Comparison of ENCODE assay signal across 10 cellular contexts in the genomic region with DNA sequence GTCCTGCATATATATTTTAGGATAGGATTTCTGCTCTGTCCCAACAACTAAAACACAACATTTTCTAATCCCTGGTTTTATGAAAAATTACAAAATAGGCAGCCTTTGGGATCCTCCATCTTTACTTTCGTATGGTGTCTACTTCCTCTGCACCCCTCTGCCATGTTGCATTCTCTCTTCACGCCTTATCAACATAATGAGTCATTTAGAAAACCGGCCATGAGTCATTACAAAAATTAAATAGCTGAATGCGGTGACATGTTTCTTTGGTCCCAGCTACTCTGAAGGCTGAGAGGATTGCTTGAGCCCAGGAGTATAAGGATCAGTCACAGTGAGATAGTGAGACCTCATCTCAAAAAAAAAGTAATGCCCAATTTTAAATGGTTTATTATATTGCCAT.
DNase-seq lines count a peak whose midpoint lies in the region; ATAC-seq and TF ChIP-seq lines count a peak whose summit lies in the region.
"Had no signal": no experiment of that assay in that cellular context is flagged by ENCODE, and none has a peak within 500 bp of the region (broad histone marks: within the 10 kb centered on the region; RNA-seq: fewer than 3 reads in every experiment).

No MANE protein-coding gene starts in this region.

- no peaks in the 10 kb centered on the region for H3K36me3 ChIP-seq in PC-9 (ENCODE audit: low read depth)

- no peak overlapping the region for H3K4me3 ChIP-seq in PC-9
- H3K4me3 ChIP-seq: A549, GM23338 had no signal

- H3K4me1 ChIP-seq in PC-9 (replicated peaks; ENCODE audit: insufficient read depth): no peaks in the 10 kb centered on the region
- H3K4me1 ChIP-seq: A549 had no signal

- H3K4me2 ChIP-seq in PC-9: no peak overlapping the region
- H3K4me2 ChIP-seq: A549, GM23338 had no signal

- no peaks in the 10 kb centered on the region for H3K9me3 ChIP-seq in PC-9 (ENCODE audit: insufficient read depth, low read depth)

- POLR2A ChIA-PET in activated CD8-positive, alpha-beta T cell treated with anti-CD3 and anti-CD28 coated beads for 36 hours (lab: Charles Lee): no interaction called here
- POLR2A ChIA-PET in activated CD8-positive, alpha-beta T cell treated with anti-CD3 and anti-CD28 coated beads, Interleukin-2, amount 10 ng/mL, durations not matched to agents 7 days and 5 days (lab: Charles Lee): no interaction called here
- POLR2A ChIA-PET in PC-9 (lab: Charles Lee; ENCODE audit: unreplicated experiment): interaction anchor here (0.6 kb wide), 1 partner anchor 122 kb away, joined by 4 read pairs; no protein-coding TSS in a partner anchor

- no peaks in the 10 kb centered on the region for H3K27me3 ChIP-seq in PC-9 (ENCODE audit: insufficient read depth, low read depth)

- no peaks in the 10 kb centered on the region for H3K4me1 Mint-ChIP-seq in activated CD8-positive, alpha-beta T cell treated with anti-CD3 and anti-CD28 coated beads for 36 hours (ENCODE audit: low read depth)
- no peaks in the 10 kb centered on the region for H3K4me1 Mint-ChIP-seq in activated CD8-positive, alpha-beta T cell treated with anti-CD3 and anti-CD28 coated beads, Interleukin-2, amount 10 ng/mL, durations not matched to agents 7 days and 5 days (ENCODE audit: low read depth)
- H3K4me1 Mint-ChIP-seq in stimulated activated memory B cell treated with anti-CD40 and anti-IgM and Interleukin-4, amounts not matched to agents 10 μg/mL and 1 μg/mL and 100 μg/mL, for 72 hours: peaks cover 13% of the 10 kb centered on the region

- no peaks in the 10 kb centered on the region for H3K9me2 ChIP-seq in PC-9 (ENCODE audit: insufficient read depth)

- TF ChIP-seq CTCF in activated CD8-positive, alpha-beta T cell treated with anti-CD3 and anti-CD28 coated beads for 36 hours (IDR thresholded peaks at IDR 0.05): no peak
- no peak for TF ChIP-seq CTCF in PC-9 (conservative IDR thresholded peaks at IDR 0.05)

- intact Hi-C loops in activated CD8-positive, alpha-beta T cell treated with anti-CD3 and anti-CD28 coated beads for 36 hours (cut with micrococcal nuclease): no loop called here
- intact Hi-C loops in PC-9 (cut with micrococcal nuclease; ENCODE audit: unreplicated experiment): no loop called here

- ATAC-seq in activated CD8-positive, alpha-beta T cell treated with anti-CD3 and anti-CD28 coated beads for 36 hours: peak; percentile 62
- no peak for ATAC-seq in activated CD8-positive, alpha-beta T cell treated with anti-CD3 and anti-CD28 coated beads, Interleukin-2, amount 10 ng/mL, durations not matched to agents 7 days and 5 days
- ATAC-seq in HG02973 (IDR thresholded peaks at IDR 0.05; ENCODE audit: unreplicated experiment): peak; percentile 94
- peak; percentile 74 for ATAC-seq in stimulated activated memory B cell treated with anti-CD40 and anti-IgM and Interleukin-4, amounts not matched to agents 10 μg/mL and 1 μg/mL and 100 μg/mL, for 72 hours
- ATAC-seq: A549, GM23338 had no signal

- H3F3A ChIP-seq in PC-9 (ENCODE audit: insufficient read depth, low read depth): no peaks in the 10 kb centered on the region

- H3K79me2 ChIP-seq in PC-9 (ENCODE audit: low read depth): no peaks in the 10 kb centered on the region

- H3K27ac Mint-ChIP-seq in activated CD8-positive, alpha-beta T cell treated with anti-CD3 and anti-CD28 coated beads for 36 hours: no peak overlapping the region
- no peak overlapping the region for H3K27ac Mint-ChIP-seq in activated CD8-positive, alpha-beta T cell treated with anti-CD3 and anti-CD28 coated beads, Interleukin-2, amount 10 ng/mL, durations not matched to agents 7 days and 5 days
- H3K27ac Mint-ChIP-seq in stimulated activated memory B cell treated with anti-CD40 and anti-IgM and Interleukin-4, amounts not matched to agents 10 μg/mL and 1 μg/mL and 100 μg/mL, for 72 hours: no peak overlapping the region
- H3K27ac Mint-ChIP-seq: GM23338 had no signal

- H3K36me3 Mint-ChIP-seq in activated CD8-positive, alpha-beta T cell treated with anti-CD3 and anti-CD28 coated beads for 36 hours (ENCODE audit: low read depth): no peaks in the 10 kb centered on the region
- no peaks in the 10 kb centered on the region for H3K36me3 Mint-ChIP-seq in activated CD8-positive, alpha-beta T cell treated with anti-CD3 and anti-CD28 coated beads, Interleukin-2, amount 10 ng/mL, durations not matched to agents 7 days and 5 days (ENCODE audit: low read depth)
- no peaks in the 10 kb centered on the region for H3K36me3 Mint-ChIP-seq in stimulated activated memory B cell treated with anti-CD40 and anti-IgM and Interleukin-4, amounts not matched to agents 10 μg/mL and 1 μg/mL and 100 μg/mL, for 72 hours

- CTCF ChIA-PET in activated CD8-positive, alpha-beta T cell treated with anti-CD3 and anti-CD28 coated beads for 36 hours (lab: Charles Lee): no interaction called here
- CTCF ChIA-PET in activated CD8-positive, alpha-beta T cell treated with anti-CD3 and anti-CD28 coated beads, Interleukin-2, amount 10 ng/mL, durations not matched to agents 7 days and 5 days (lab: Charles Lee): no interaction called here
- CTCF ChIA-PET in PC-9 (lab: Charles Lee): no interaction called here

- no peak overlapping the region for H3K4me3 Mint-ChIP-seq in activated CD8-positive, alpha-beta T cell treated with anti-CD3 and anti-CD28 coated beads for 36 hours
- H3K4me3 Mint-ChIP-seq in activated CD8-positive, alpha-beta T cell treated with anti-CD3 and anti-CD28 coated beads, Interleukin-2, amount 10 ng/mL, durations not matched to agents 7 days and 5 days: no peak overlapping the region
- H3K4me3 Mint-ChIP-seq in stimulated activated memory B cell treated with anti-CD40 and anti-IgM and Interleukin-4, amounts not matched to agents 10 μg/mL and 1 μg/mL and 100 μg/mL, for 72 hours: no peak overlapping the region
- H3K4me3 Mint-ChIP-seq: GM23338 had no signal

- no peak for DNase-seq in activated CD8-positive, alpha-beta T cell treated with anti-CD3 and anti-CD28 coated beads for 36 hours
- no peak for DNase-seq in activated CD8-positive, alpha-beta T cell treated with anti-CD3 and anti-CD28 coated beads, Interleukin-2, amount 10 ng/mL, durations not matched to agents 7 days and 5 days
- DNase-seq in PC-9 (peak; percentile 11 to 37), ureter (ENCODE audit: low spot score) (no peak), NCI-H2029 treated with DMSO at 0.1 percent for 48 hours (lab: John Stamatoyannopoulos, UW) (no peak), Ammon's horn (ENCODE audit: low spot score) (no peak)

- H3K27ac ChIP-seq in PC-9: no peak overlapping the region
- H3K27ac ChIP-seq: A549 had no signal

- H4K20me1 ChIP-seq in PC-9 (ENCODE audit: insufficient read depth): no peaks in the 10 kb centered on the region

- no peaks in the 10 kb centered on the region for H3K9me3 Mint-ChIP-seq in activated CD8-positive, alpha-beta T cell treated with anti-CD3 and anti-CD28 coated beads for 36 hours
- H3K9me3 Mint-ChIP-seq in activated CD8-positive, alpha-beta T cell treated with anti-CD3 and anti-CD28 coated beads, Interleukin-2, amount 10 ng/mL, durations not matched to agents 7 days and 5 days (ENCODE audit: insufficient read depth): no peaks in the 10 kb centered on the region
- H3K9me3 Mint-ChIP-seq in stimulated activated memory B cell treated with anti-CD40 and anti-IgM and Interleukin-4, amounts not matched to agents 10 μg/mL and 1 μg/mL and 100 μg/mL, for 72 hours: peaks cover 3% of the 10 kb centered on the region
- H3K9me3 Mint-ChIP-seq: GM23338 had no signal

- H3K27me3 Mint-ChIP-seq in activated CD8-positive, alpha-beta T cell treated with anti-CD3 and anti-CD28 coated beads for 36 hours: peaks cover 10% of the 10 kb centered on the region
- peaks cover 9% of the 10 kb centered on the region for H3K27me3 Mint-ChIP-seq in activated CD8-positive, alpha-beta T cell treated with anti-CD3 and anti-CD28 coated beads, Interleukin-2, amount 10 ng/mL, durations not matched to agents 7 days and 5 days (ENCODE audit: low read depth)
- peaks cover 46% of the 10 kb centered on the region for H3K27me3 Mint-ChIP-seq in stimulated activated memory B cell treated with anti-CD40 and anti-IgM and Interleukin-4, amounts not matched to agents 10 μg/mL and 1 μg/mL and 100 μg/mL, for 72 hours

- no TSS peak for BruUV-seq in PC-9 (replicated peaks; lab: Mats Ljungman, UMichigan)

- no peak overlapping the region for H2AFZ ChIP-seq in PC-9
- H2AFZ ChIP-seq: GM23338 had no signal

Comparison
In these comparisons a context has a peak if more than half of its experiments do, and no peak if none do; other contexts are left out.
1. DNase-seq: peak in PC-9 (2 of 2); none in activated CD8-positive, alpha-beta T cell treated with anti-CD3 and anti-CD28 coated beads for 36 hours (single experiment), activated CD8-positive, alpha-beta T cell treated with anti-CD3 and anti-CD28 coated beads, Interleukin-2, amount 10 ng/mL, durations not matched to agents 7 days and 5 days (single experiment), ureter (single experiment), NCI-H2029 treated with DMSO at 0.1 percent for 48 hours (single experiment) and Ammon's horn (single experiment).